In genomic region chr1:227924838-227925574, GRCh38 we compare ENCODE assay signal across 30 cellular contexts. TPM values are rescaled to one million over a fixed set of nuclear protein-coding genes. Genes with fewer than 3 reads are reported as not detected.
DNase-seq lines count a peak whose midpoint lies in the region; ATAC-seq and TF ChIP-seq lines count a peak whose summit lies in the region.
"Had no signal": no experiment of that assay in that cellular context is flagged by ENCODE, and none has a peak within 500 bp of the region (broad histone marks: within the 10 kb centered on the region; RNA-seq: fewer than 3 reads in every experiment).

No MANE protein-coding gene starts in this region.

- DNase-seq in DMS79 treated with DMSO at 0.1 percent for 48 hours (lab: John Stamatoyannopoulos, UW), result peak; percentile 86
- peak; percentile 62 for DNase-seq in NCI-H510A (lab: John Stamatoyannopoulos, UW)
- no peak for DNase-seq in activated B cell treated with CpG ODN at 0.5 μM for 24 hours
- DNase-seq in lower lobe of right lung, result peak; percentile 73
- DNase-seq in DMS153 treated with DMSO at 0.1 percent for 48 hours (lab: John Stamatoyannopoulos, UW; ENCODE audit: unreplicated experiment), result no peak
- DNase-seq: activated CD4-positive, alpha-beta memory T cell treated with anti-CD3 and anti-CD28 coated beads for 36 hours; activated naive CD8-positive, alpha-beta T cell treated with anti-CD3 and anti-CD28 coated beads for 36 hours; C1 segment of cervical spinal cord; Caco-2; cerebellar nuclear complex; dorsolateral prefrontal cortex; heart right ventricle; HFFc6; KBM-7; natural killer cell; NCI-H146; NCI-H524 treated with DMSO at 0.1 percent for 48 hours; ovary; retina; SHP77 treated with DMSO at 0.1 percent for 48 hours; spleen; stimulated activated CD4-positive, alpha-beta T cell treated with anti-CD3 and anti-CD28 coated beads, Interleukin-4, amount 100 ng/mL, for 1 hour; SW 1271; T1000 had no signal

- no peaks in the 10 kb centered on the region for H3K27me3 Mint-ChIP-seq in activated B cell treated with CpG ODN at 0.5 μM for 24 hours
- H3K27me3 Mint-ChIP-seq: activated CD4-positive, alpha-beta memory T cell treated with anti-CD3 and anti-CD28 coated beads for 36 hours; activated naive CD8-positive, alpha-beta T cell treated with anti-CD3 and anti-CD28 coated beads for 36 hours had no signal

- POLR2A ChIA-PET in activated B cell treated with CpG ODN at 0.5 μM for 24 hours (lab: Charles Lee), result no interaction called here

- H3K27ac Mint-ChIP-seq in activated B cell treated with CpG ODN at 0.5 μM for 24 hours, result no peak overlapping the region
- H3K27ac Mint-ChIP-seq: activated CD4-positive, alpha-beta memory T cell treated with anti-CD3 and anti-CD28 coated beads for 36 hours; activated naive CD8-positive, alpha-beta T cell treated with anti-CD3 and anti-CD28 coated beads for 36 hours; HFFc6; natural killer cell; stimulated activated memory B cell treated with anti-CD40 and anti-IgM and Interleukin-4, amounts not matched to agents 10 μg/mL and 1 μg/mL and 100 μg/mL, for 72 hours had no signal

- H3K9me3 ChIP-seq in lower lobe of right lung, result no peaks in the 10 kb centered on the region
- H3K9me3 ChIP-seq: Caco-2, heart right ventricle, ovary, spleen, suprapubic skin had no signal

- H3K36me3 Mint-ChIP-seq in activated B cell treated with CpG ODN at 0.5 μM for 24 hours (ENCODE audit: low read depth), result no peaks in the 10 kb centered on the region
- H3K36me3 Mint-ChIP-seq: activated CD4-positive, alpha-beta memory T cell treated with anti-CD3 and anti-CD28 coated beads for 36 hours; activated naive CD8-positive, alpha-beta T cell treated with anti-CD3 and anti-CD28 coated beads for 36 hours; natural killer cell; stimulated activated memory B cell treated with anti-CD40 and anti-IgM and Interleukin-4, amounts not matched to agents 10 μg/mL and 1 μg/mL and 100 μg/mL, for 72 hours had no signal

- H3K36me3 ChIP-seq in lower lobe of right lung, result peaks cover 8% of the 10 kb centered on the region
- H3K36me3 ChIP-seq: ovary had no signal

- CTCF ChIA-PET in activated B cell treated with CpG ODN at 0.5 μM for 24 hours (lab: Charles Lee), result no interaction called here

- TF ChIP-seq CTCF in activated B cell treated with CpG ODN at 0.5 μM for 24 hours (IDR thresholded peaks at IDR 0.05), result no peak
- TF ChIP-seq CTCF in lower lobe of right lung (IDR thresholded peaks at IDR 0.05), result no peak

- no peak overlapping the region for H3K4me3 ChIP-seq in lower lobe of right lung
- H3K4me3 ChIP-seq: dorsolateral prefrontal cortex, heart right ventricle, ovary, spleen, suprapubic skin had no signal

- H3K4me1 Mint-ChIP-seq in activated B cell treated with CpG ODN at 0.5 μM for 24 hours, result no peaks in the 10 kb centered on the region
- H3K4me1 Mint-ChIP-seq: activated naive CD8-positive, alpha-beta T cell treated with anti-CD3 and anti-CD28 coated beads for 36 hours; natural killer cell; stimulated activated memory B cell treated with anti-CD40 and anti-IgM and Interleukin-4, amounts not matched to agents 10 μg/mL and 1 μg/mL and 100 μg/mL, for 72 hours had no signal

- peak overlapping the region; percentile 44 for H3K27ac ChIP-seq in lower lobe of right lung
- H3K27ac ChIP-seq: dorsolateral prefrontal cortex, heart right ventricle, ovary, spleen, suprapubic skin had no signal

- intact Hi-C loops in activated B cell treated with CpG ODN at 0.5 μM for 24 hours (cut with micrococcal nuclease) (no loop called here), lower lobe of right lung (cut with DNase I) (no loop called here)

- no peak overlapping the region for H3K4me3 Mint-ChIP-seq in activated B cell treated with CpG ODN at 0.5 μM for 24 hours
- H3K4me3 Mint-ChIP-seq: activated CD4-positive, alpha-beta memory T cell treated with anti-CD3 and anti-CD28 coated beads for 36 hours; activated naive CD8-positive, alpha-beta T cell treated with anti-CD3 and anti-CD28 coated beads for 36 hours; HFFc6; natural killer cell; stimulated activated memory B cell treated with anti-CD40 and anti-IgM and Interleukin-4, amounts not matched to agents 10 μg/mL and 1 μg/mL and 100 μg/mL, for 72 hours had no signal

- no peaks in the 10 kb centered on the region for H3K27me3 ChIP-seq in lower lobe of right lung (ENCODE audit: low read depth)
- H3K27me3 ChIP-seq: dorsolateral prefrontal cortex, heart right ventricle, ovary, spleen, suprapubic skin had no signal

- no peaks in the 10 kb centered on the region for H3K9me3 Mint-ChIP-seq in activated B cell treated with CpG ODN at 0.5 μM for 24 hours
- H3K9me3 Mint-ChIP-seq: activated CD4-positive, alpha-beta memory T cell treated with anti-CD3 and anti-CD28 coated beads for 36 hours; activated naive CD8-positive, alpha-beta T cell treated with anti-CD3 and anti-CD28 coated beads for 36 hours; natural killer cell; stimulated activated memory B cell treated with anti-CD40 and anti-IgM and Interleukin-4, amounts not matched to agents 10 μg/mL and 1 μg/mL and 100 μg/mL, for 72 hours had no signal

- peak; percentile 18 for ATAC-seq in activated B cell treated with CpG ODN at 0.5 μM for 24 hours (ENCODE audit: low read depth)
- ATAC-seq in lower lobe of right lung, result peak; percentile 63 to 80
- ATAC-seq in HG02885 (IDR thresholded peaks at IDR 0.05; ENCODE audit: poor library complexity, unreplicated experiment), result no peak
- ATAC-seq in GM21786 (IDR thresholded peaks at IDR 0.05; ENCODE audit: unreplicated experiment), result no peak
- no peak for ATAC-seq in GM21423 (IDR thresholded peaks at IDR 0.05; ENCODE audit: unreplicated experiment)
- ATAC-seq: natural killer cell; stimulated activated memory B cell treated with anti-CD40 and anti-IgM and Interleukin-4, amounts not matched to agents 10 μg/mL and 1 μg/mL and 100 μg/mL, for 72 hours had no signal

- H3K4me1 ChIP-seq in lower lobe of right lung, result peaks cover 8% of the 10 kb centered on the region
- H3K4me1 ChIP-seq: Caco-2, heart right ventricle, suprapubic skin had no signal

RNA-seq across cellular contexts. Expression of gene WNT9A, which starts 22.7 kb away (rescaled TPM):
- 0.05 TPM in 1 of 2 replicates, not detected in the other for total RNA-seq in activated B cell treated with CpG ODN at 0.5 μM for 24 hours
- 7.0 TPM for total RNA-seq in lower lobe of right lung
- total RNA-seq: activated naive CD8-positive, alpha-beta T cell treated with anti-CD3 and anti-CD28 coated beads for 36 hours; HT-29; natural killer cell had no signal

Comparison
In these comparisons a context has a peak if more than half of its experiments do, and no peak if none do; other contexts are left out.
1. DNase-seq: peak in DMS79 treated with DMSO at 0.1 percent for 48 hours (single experiment), NCI-H510A (single experiment) and lower lobe of right lung (single experiment); none in activated B cell treated with CpG ODN at 0.5 μM for 24 hours (single experiment) and DMS153 treated with DMSO at 0.1 percent for 48 hours (single experiment).
2. ATAC-seq: peak in activated B cell treated with CpG ODN at 0.5 μM for 24 hours (single experiment) and lower lobe of right lung (2 of 2); none in HG02885 (single experiment), GM21786 (single experiment) and GM21423 (single experiment).